ENCODE assay signal across 10 cellular contexts in the genomic region with DNA sequence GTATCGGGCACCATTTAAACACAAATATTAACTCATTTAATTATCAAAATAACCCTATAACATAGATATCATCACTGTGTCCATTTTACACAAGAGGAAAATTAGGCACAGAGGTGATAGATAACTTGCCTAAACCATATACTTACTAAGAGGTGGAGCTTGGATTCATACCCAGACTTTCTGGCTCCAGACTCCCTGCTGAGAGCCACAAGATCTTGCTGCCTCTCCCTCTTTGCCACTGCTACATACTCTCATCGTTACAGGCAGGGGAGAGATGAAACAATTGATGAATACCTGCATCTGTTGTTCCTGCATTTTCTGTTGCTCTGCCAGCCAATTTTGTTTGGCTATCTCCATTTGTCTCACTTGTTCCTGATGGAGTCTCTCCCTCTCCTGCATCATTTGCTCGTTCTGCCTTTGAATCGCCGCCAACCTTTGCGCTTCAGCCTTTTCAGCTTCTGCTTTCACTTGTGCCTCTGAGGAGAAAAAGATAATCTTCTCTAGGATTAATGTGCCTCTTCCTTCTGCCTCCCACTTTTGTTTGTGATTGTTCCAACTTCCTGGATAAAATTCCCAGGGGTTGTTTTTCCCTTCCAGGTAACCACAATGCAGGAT. TPM values are rescaled to one million over a fixed set of nuclear protein-coding genes. Genes with fewer than 3 reads are reported as not detected.
DNase-seq lines count a peak whose midpoint lies in the region; ATAC-seq and TF ChIP-seq lines count a peak whose summit lies in the region.
"Had no signal": no experiment of that assay in that cellular context is flagged by ENCODE, and none has a peak within 500 bp of the region (broad histone marks: within the 10 kb centered on the region; RNA-seq: fewer than 3 reads in every experiment).

No MANE protein-coding gene starts in this region.

- no peak overlapping the region for H3K27ac Mint-ChIP-seq in osteocyte (ENCODE audit: unreplicated experiment)

- DNase-seq in DMS79 treated with DMSO at 0.1 percent for 48 hours (lab: John Stamatoyannopoulos, UW) (peak; percentile 86), NCI-H2029 (lab: John Stamatoyannopoulos, UW) (peak; percentile 54), dermis blood vessel endothelial cell (peak; percentile 6), posterior vena cava (ENCODE audit: low spot score) (peak; percentile 57), osteocyte (ENCODE audit: extremely low spot score, unreplicated experiment) (no peak), cerebellum (ENCODE audit: low spot score) (no peak)
- DNase-seq: activated naive CD4-positive, alpha-beta T cell; stimulated activated CD4-positive, alpha-beta T cell treated with anti-CD3 and anti-CD28 coated beads, Interleukin-2, amount 100 ng/mL, for 48 hours had no signal

- no peak for TF ChIP-seq CTCF in osteocyte (IDR thresholded peaks at IDR 0.05)

- H3K27me3 Mint-ChIP-seq in osteocyte (ENCODE audit: unreplicated experiment): peaks cover 3% of the 10 kb centered on the region

- no peak for ATAC-seq in HG02610 (IDR thresholded peaks at IDR 0.05; ENCODE audit: unreplicated experiment)
- ATAC-seq in HG03196 (IDR thresholded peaks at IDR 0.05; ENCODE audit: unreplicated experiment): no peak

- H3K36me3 Mint-ChIP-seq in osteocyte (ENCODE audit: unreplicated experiment): no peaks in the 10 kb centered on the region

- no peaks in the 10 kb centered on the region for H3K4me1 Mint-ChIP-seq in osteocyte (ENCODE audit: unreplicated experiment)

- no peak overlapping the region for H3K4me3 Mint-ChIP-seq in osteocyte (ENCODE audit: unreplicated experiment)

- intact Hi-C loops in posterior vena cava (cut with DNase I): no loop called here

- H3K9me3 Mint-ChIP-seq in osteocyte (ENCODE audit: unreplicated experiment): no peaks in the 10 kb centered on the region

RNA-seq across cellular contexts. Expression of a gene that starts 10.6 kb away (rescaled TPM):
- total RNA-seq in dermis blood vessel endothelial cell (0.09 and 0.17 TPM in 2 replicates), posterior vena cava (1 to 10 TPM; 1.6 to 3.9 TPM), osteocyte (not detected in 2 replicates), cerebellum (not detected)

Comparison
In these comparisons a context has a peak if more than half of its experiments do, and no peak if none do; other contexts are left out.
1. DNase-seq: peak in DMS79 treated with DMSO at 0.1 percent for 48 hours (single experiment), NCI-H2029 (single experiment), dermis blood vessel endothelial cell (single experiment) and posterior vena cava (single experiment); none in osteocyte (single experiment) and cerebellum (single experiment).